Comparison of ENCODE assay signal across 15 cellular contexts in genomic region chr11:114821626-114822025, GRCh38.
DNase-seq lines count a peak whose midpoint lies in the region; ATAC-seq, FAIRE-seq and TF ChIP-seq lines count a peak whose summit lies in the region.
"Had no signal": no experiment of that assay in that cellular context is flagged by ENCODE, and none has a peak within 500 bp of the region (broad histone marks: within the 10 kb centered on the region; RNA-seq: fewer than 3 reads in every experiment).

No MANE protein-coding gene starts in this region.

- no peaks in the 10 kb centered on the region for H3K36me3 Mint-ChIP-seq in MCF 10A (ENCODE audit: insufficient read depth, unreplicated experiment)
- H3K36me3 Mint-ChIP-seq in mesothelial cell of epicardium, result no peaks in the 10 kb centered on the region

- intact Hi-C loops in MCF 10A (cut with micrococcal nuclease), result no loop called here
- intact Hi-C loops in breast epithelium (cut with DNase I; ENCODE audit: low total_unique reads), result no loop called here

- no peak for FAIRE-seq in GM12892 (lab: Jason Lieb, UNC)
- FAIRE-seq: HepG2 had no signal

- H3K36me3 ChIP-seq in breast epithelium, result no peaks in the 10 kb centered on the region

- H3K4me3 ChIP-seq in breast epithelium, result no peak overlapping the region

- no peak overlapping the region for H3K4me3 Mint-ChIP-seq in MCF 10A (ENCODE audit: unreplicated experiment)
- H3K4me3 Mint-ChIP-seq in mesothelial cell of epicardium, result no peak overlapping the region
- H3K4me3 Mint-ChIP-seq: central memory CD8-positive, alpha-beta T cell had no signal

- POLR2A ChIA-PET in MCF 10A (lab: Yijun Ruan, JAX), result interaction anchor here (0.6 kb wide), 1 partner anchor 233 kb away, joined by 3 read pairs; no protein-coding TSS in a partner anchor

- peaks cover 0 to 7% of the 10 kb centered on the region in 2 donors for H3K9me3 ChIP-seq in breast epithelium

- BruUV-seq in MCF 10A (replicated peaks; lab: Mats Ljungman, UMichigan), result no TSS peak

- H3K27me3 Mint-ChIP-seq in MCF 10A (ENCODE audit: insufficient read depth, unreplicated experiment), result peaks cover 31% of the 10 kb centered on the region
- H3K27me3 Mint-ChIP-seq in mesothelial cell of epicardium (ENCODE audit: low read depth), result peaks cover 21% of the 10 kb centered on the region

- peak; percentile 55 for ATAC-seq in foreskin keratinocyte
- ATAC-seq: HepG2, Panc1 had no signal

- H3K4me1 Mint-ChIP-seq in MCF 10A (ENCODE audit: insufficient read depth, unreplicated experiment) (no peaks in the 10 kb centered on the region), mesothelial cell of epicardium (peaks cover 2% of the 10 kb centered on the region)
- H3K4me1 Mint-ChIP-seq: central memory CD8-positive, alpha-beta T cell had no signal

- CTCF ChIA-PET in MCF 10A (lab: Yijun Ruan, JAX), result interaction anchor here (0.6 to 1.0 kb wide), 3 partner anchors 9 to 712 kb away, joined by 3 to 4 read pairs (median 4); no protein-coding TSS in a partner anchor

- DNase-seq in MCF 10A (ENCODE audit: unreplicated experiment) (peak; percentile 66), breast epithelium (ENCODE audit: low spot score in 2 of 2) (no peak), RKO (ENCODE audit: low spot score) (peak; percentile 26), foreskin keratinocyte (peak in 1 of 2 donors; percentile 13), GM12892 (ENCODE audit: insufficient read length) (no peak), mesothelial cell of epicardium (ENCODE audit: low spot score in 2 of 2, unreplicated experiment in 2 of 2) (no peak), SKM-1 (lab: John Stamatoyannopoulos, UW; ENCODE audit: unreplicated experiment) (no peak), C1 segment of cervical spinal cord (lab: John Stamatoyannopoulos, UW) (no peak)
- DNase-seq: activated naive CD4-positive, alpha-beta T cell treated with Interleukin-2 at 50 U/mL for 16 hours; GF-D8; NCI-H187 treated with DMSO at 0.1 percent for 48 hours; T1000 had no signal

- H3K27ac ChIP-seq in breast epithelium, result no peak overlapping the region
- H3K27ac ChIP-seq in foreskin keratinocyte, result no peak overlapping the region

- H3K9me3 Mint-ChIP-seq in MCF 10A (ENCODE audit: unreplicated experiment) (no peaks in the 10 kb centered on the region), mesothelial cell of epicardium (peaks cover 5% of the 10 kb centered on the region)

- H3K27ac Mint-ChIP-seq in MCF 10A (ENCODE audit: low read depth, unreplicated experiment) (no peak overlapping the region), mesothelial cell of epicardium (no peak overlapping the region)

- H3K27me3 ChIP-seq in breast epithelium, result peaks cover 0 to 7% of the 10 kb centered on the region in 2 donors
- no peaks in the 10 kb centered on the region for H3K27me3 ChIP-seq in foreskin keratinocyte

- TF ChIP-seq CTCF in MCF 10A (IDR thresholded peaks at IDR 0.05; ENCODE audit: unreplicated experiment) (no peak), breast epithelium (IDR thresholded peaks at IDR 0.05) (no peak), foreskin keratinocyte (conservative IDR thresholded peaks at IDR 0.05) (no peak), mesothelial cell of epicardium (IDR thresholded peaks at IDR 0.05; ENCODE audit: unreplicated experiment) (no peak)

- H3K4me1 ChIP-seq in breast epithelium (no peaks in the 10 kb centered on the region), foreskin keratinocyte (no peaks in the 10 kb centered on the region)

- TF ChIP-seq POLR2A in breast epithelium (IDR thresholded peaks at IDR 0.05) (no peak), GM12892 (IDR thresholded peaks at IDR 0.05; ENCODE audit: low read depth, low read length) (no peak)

Comparison
In these comparisons a context has a peak if more than half of its experiments do, and no peak if none do; other contexts are left out.
1. DNase-seq: peak in MCF 10A (single experiment) and RKO (single experiment); none in breast epithelium (0 of 2), GM12892 (single experiment), mesothelial cell of epicardium (0 of 2), SKM-1 (single experiment) and C1 segment of cervical spinal cord (0 of 14).